Comparison of ENCODE assay signal across 30 cellular contexts in the genomic region with DNA sequence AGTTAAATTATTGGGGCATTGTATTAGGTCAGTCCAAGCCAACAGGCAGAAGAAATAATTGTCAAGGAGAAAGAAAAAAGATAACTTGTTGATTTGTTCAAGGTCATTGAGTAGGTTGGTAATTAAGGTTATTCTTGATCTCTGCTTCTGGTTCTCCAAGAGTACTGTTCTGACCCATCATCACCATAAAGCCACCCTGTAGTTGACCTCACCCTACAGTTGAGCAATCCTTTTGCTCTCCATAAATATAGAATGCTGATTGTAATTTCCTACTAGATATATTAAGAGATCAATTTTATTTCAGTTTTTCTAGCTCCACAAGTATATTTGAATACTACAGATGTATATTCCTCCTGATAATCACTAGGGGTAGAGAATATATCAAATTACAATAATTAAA.
"Had no signal": no experiment of that assay in that cellular context is flagged by ENCODE, and none has a peak within 500 bp of the region (broad histone marks: within the 10 kb centered on the region; RNA-seq: fewer than 3 reads in every experiment).

No MANE protein-coding gene starts in this region.

- H3K4me1 Mint-ChIP-seq: activated B cell treated with CpG ODN at 0.5 μM for 24 hours; activated T-helper 17 cell treated with anti-CD3 and anti-CD28 coated beads, Interleukin-2, amount 50 U/mL, for 72 hours; T-cell had no signal

- H3K36me3 ChIP-seq: brain microvascular endothelial cell, esophagus muscularis mucosa, gastroesophageal sphincter, WERI-Rb-1 had no signal

- H3K27ac Mint-ChIP-seq: activated B cell treated with CpG ODN at 0.5 μM for 24 hours; activated CD8-positive, alpha-beta T cell treated with anti-CD3 and anti-CD28 coated beads for 36 hours; activated naive CD8-positive, alpha-beta T cell; activated T-helper 17 cell treated with anti-CD3 and anti-CD28 coated beads, Interleukin-2, amount 50 U/mL, for 72 hours; effector memory CD8-positive, alpha-beta T cell; T-cell; T-helper 1 cell treated with Interleukin-12 subunit alpha and Interleukin-12 subunit beta and Interleukin-4 antibody, amounts not matched to agents 30 μg/mL and 1 μg/mL, for 36 hours; T-helper 2 cell treated with Interferon-gamma antibody and Interleukin-4, amounts not matched to agents 5 μg/mL and 100 μg/mL, for 36 hours had no signal

- H3K9me3 Mint-ChIP-seq: activated CD8-positive, alpha-beta T cell treated with anti-CD3 and anti-CD28 coated beads for 36 hours; activated T-helper 17 cell treated with anti-CD3 and anti-CD28 coated beads, Interleukin-2, amount 50 U/mL, for 72 hours; effector memory CD8-positive, alpha-beta T cell; T-cell; T-helper 2 cell treated with Interferon-gamma antibody and Interleukin-4, amounts not matched to agents 5 μg/mL and 100 μg/mL, for 36 hours had no signal

- H3K4me1 ChIP-seq: esophagus muscularis mucosa, gastroesophageal sphincter had no signal

- H3K27ac ChIP-seq: brain microvascular endothelial cell, esophagus muscularis mucosa, gastroesophageal sphincter, WERI-Rb-1 had no signal

- H3K9me3 ChIP-seq: esophagus muscularis mucosa, gastroesophageal sphincter had no signal

- H3K27me3 Mint-ChIP-seq: activated B cell treated with CpG ODN at 0.5 μM for 24 hours; activated CD8-positive, alpha-beta T cell treated with anti-CD3 and anti-CD28 coated beads for 36 hours; activated naive CD8-positive, alpha-beta T cell; activated T-helper 17 cell treated with anti-CD3 and anti-CD28 coated beads, Interleukin-2, amount 50 U/mL, for 72 hours; effector memory CD8-positive, alpha-beta T cell; T-cell had no signal

- H3K27me3 ChIP-seq: brain microvascular endothelial cell, esophagus muscularis mucosa, gastroesophageal sphincter had no signal

- H3K4me3 ChIP-seq: esophagus muscularis mucosa, gastroesophageal sphincter had no signal

- DNase-seq: activated B cell treated with CpG ODN at 0.5 μM for 24 hours; activated CD4-positive, alpha-beta T cell treated with anti-CD3 and anti-CD28 coated beads for 48 hours; activated CD4-positive, alpha-beta T cell treated with anti-CD3 and anti-CD28 coated beads, Interleukin-2, amount 50 U/mL, for 1 hour; activated CD4-positive, alpha-beta T cell treated with anti-CD3 and anti-CD28 coated beads, Interleukin-2, amount 50 U/mL, for 48 hours; activated CD8-positive, alpha-beta memory T cell treated with anti-CD3 and anti-CD28 coated beads for 24 hours; activated CD8-positive, alpha-beta T cell treated with anti-CD3 and anti-CD28 coated beads for 36 hours; activated effector memory CD4-positive, alpha-beta T cell treated with Interleukin-2 at 50 U/mL for 16 hours; activated gamma-delta T cell treated with Interleukin-2 at 50 U/mL for 16 hours; activated naive CD4-positive, alpha-beta T cell treated with anti-CD3 and anti-CD28 coated beads, Interleukin-2, amount 50 U/mL, for 16 hours; activated naive CD4-positive, alpha-beta T cell treated with Interleukin-2 at 50 U/mL for 16 hours; activated T-cell treated with anti-CD3 and anti-CD28 coated beads, Interleukin-2, amount 50 U/mL, for 4 hours; amniotic stem cell; anterior cingulate cortex; brain microvascular endothelial cell; cortex of kidney; dermis blood vessel endothelial cell; effector CD4-positive, alpha-beta T cell; effector memory CD8-positive, alpha-beta T cell; erythroblast; foreskin melanocyte; head of caudate nucleus; T-cell; T1000; WERI-Rb-1 had no signal

- H3K36me3 Mint-ChIP-seq: activated naive CD8-positive, alpha-beta T cell; T-cell had no signal

- H3K4me3 Mint-ChIP-seq: activated B cell treated with CpG ODN at 0.5 μM for 24 hours; activated CD8-positive, alpha-beta T cell treated with anti-CD3 and anti-CD28 coated beads for 36 hours; activated naive CD8-positive, alpha-beta T cell; activated T-cell treated with anti-CD3 and anti-CD28 coated beads, Interleukin-2, amount 50 U/mL, for 4 hours; activated T-helper 17 cell treated with anti-CD3 and anti-CD28 coated beads, Interleukin-2, amount 50 U/mL, for 72 hours; effector memory CD8-positive, alpha-beta T cell; T-cell; T-helper 1 cell treated with Interleukin-12 subunit alpha and Interleukin-12 subunit beta and Interleukin-4 antibody, amounts not matched to agents 30 μg/mL and 1 μg/mL, for 36 hours; T-helper 2 cell treated with Interferon-gamma antibody and Interleukin-4, amounts not matched to agents 5 μg/mL and 100 μg/mL, for 36 hours had no signal
